In the genomic region with DNA sequence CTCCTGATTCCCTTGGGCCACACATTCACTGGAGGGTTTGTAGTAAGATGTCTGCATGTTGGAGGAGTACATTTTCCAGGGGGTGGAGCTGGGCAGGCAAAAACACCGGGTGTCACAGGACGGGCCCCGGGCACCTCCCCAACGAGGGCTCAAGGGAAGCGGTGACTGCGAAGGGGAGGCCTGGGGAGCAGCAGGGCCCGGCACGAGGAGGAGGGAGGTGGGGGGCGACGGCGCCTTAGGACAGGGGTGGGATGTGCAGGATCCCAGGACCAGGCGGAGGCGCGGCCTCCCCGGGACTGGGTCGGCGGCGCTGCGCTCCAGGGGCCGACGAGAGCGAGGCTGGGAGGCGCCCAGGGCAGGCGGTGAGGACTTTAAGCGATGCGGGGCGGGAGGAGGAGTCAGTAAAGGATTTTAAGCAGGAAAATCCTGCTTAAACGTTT, we compare ENCODE assay signal across 8 cellular contexts. TPM values are rescaled to one million over a fixed set of nuclear protein-coding genes. Genes with fewer than 3 reads are reported as not detected.
DNase-seq lines count a peak whose midpoint lies in the region; ATAC-seq, FAIRE-seq and TF ChIP-seq lines count a peak whose summit lies in the region.

No MANE protein-coding gene starts in this region.

- H3K27ac Mint-ChIP-seq in T-helper 1 cell treated with Interleukin-12 subunit alpha and Interleukin-12 subunit beta and Interleukin-4 antibody, amounts not matched to agents 30 μg/mL and 1 μg/mL, for 36 hours, result peak overlapping the region; percentile 86

- no peak for FAIRE-seq in bronchial epithelial cell (lab: Jason Lieb, UNC)

- H3K36me3 Mint-ChIP-seq in T-helper 1 cell treated with Interleukin-12 subunit alpha and Interleukin-12 subunit beta and Interleukin-4 antibody, amounts not matched to agents 30 μg/mL and 1 μg/mL, for 36 hours (ENCODE audit: low read depth), result peaks cover 30% of the 10 kb centered on the region

- no peak for TF ChIP-seq CTCF in bronchial epithelial cell (IDR thresholded peaks at IDR 0.05; ENCODE audit: insufficient read depth, low read length, severe bottlenecking)

- ATAC-seq in HG03159 (IDR thresholded peaks at IDR 0.05; ENCODE audit: unreplicated experiment), result peak; percentile 23
- no peak for ATAC-seq in HG03469 (IDR thresholded peaks at IDR 0.05; ENCODE audit: unreplicated experiment)

- peak overlapping the region; percentile 73 for H3K27ac ChIP-seq in layer of hippocampus (ENCODE audit: low read depth, low read length)

- peak; percentile 87 for DNase-seq in NCI-H2227 (lab: John Stamatoyannopoulos, UW; ENCODE audit: unreplicated experiment)
- DNase-seq in NCI-H2227 treated with DMSO at 0.1 percent for 48 hours (lab: John Stamatoyannopoulos, UW), result no peak
- DNase-seq in bronchial epithelial cell (ENCODE audit: low read depth), result no peak
- DNase-seq in stimulated activated CD4-positive, alpha-beta T cell treated with anti-CD3 and anti-CD28 coated beads, Interleukin-4, amount 100 ng/mL, for 4 hours, result peak; percentile 19 to 20

- H3K9me3 Mint-ChIP-seq in T-helper 1 cell treated with Interleukin-12 subunit alpha and Interleukin-12 subunit beta and Interleukin-4 antibody, amounts not matched to agents 30 μg/mL and 1 μg/mL, for 36 hours, result peaks cover 39% of the 10 kb centered on the region

- peak overlapping the region; percentile 64 for H3K4me3 ChIP-seq in bronchial epithelial cell (ENCODE audit: low read depth, low read length)

- H3K4me3 Mint-ChIP-seq in T-helper 1 cell treated with Interleukin-12 subunit alpha and Interleukin-12 subunit beta and Interleukin-4 antibody, amounts not matched to agents 30 μg/mL and 1 μg/mL, for 36 hours, result peak overlapping the region; percentile 87

- H3K4me1 Mint-ChIP-seq in T-helper 1 cell treated with Interleukin-12 subunit alpha and Interleukin-12 subunit beta and Interleukin-4 antibody, amounts not matched to agents 30 μg/mL and 1 μg/mL, for 36 hours (ENCODE audit: low read depth), result peaks cover 15% of the 10 kb centered on the region

- H3K27me3 Mint-ChIP-seq in T-helper 1 cell treated with Interleukin-12 subunit alpha and Interleukin-12 subunit beta and Interleukin-4 antibody, amounts not matched to agents 30 μg/mL and 1 μg/mL, for 36 hours (ENCODE audit: low read depth), result no peaks in the 10 kb centered on the region

- H3K36me3 ChIP-seq in bronchial epithelial cell (ENCODE audit: control insufficient read depth, insufficient read depth, low read length), result peaks cover 1% of the 10 kb centered on the region

- H3K27me3 ChIP-seq in bronchial epithelial cell (ENCODE audit: control insufficient read depth, insufficient read depth, low read length) (no peaks in the 10 kb centered on the region), layer of hippocampus (ENCODE audit: control insufficient read depth, insufficient read depth, low read length) (no peaks in the 10 kb centered on the region)

RNA-seq across cellular contexts. Expression of a gene that starts 0.5 kb away (rescaled TPM):
- 17.1 and 22.8 TPM in 2 replicates for total RNA-seq in bronchial epithelial cell

RNA-seq across cellular contexts. Expression of a gene that starts 30.0 kb away (rescaled TPM):
- total RNA-seq in bronchial epithelial cell, result 3.2 and 8.6 TPM in 2 replicates

RNA-seq across cellular contexts. Expression of a gene that starts 56.1 kb away (rescaled TPM):
- 7.2 and 7.9 TPM in 2 replicates for total RNA-seq in bronchial epithelial cell

RNA-seq across cellular contexts. Expression of a gene that starts 58.2 kb away (rescaled TPM):
- not detected in 2 replicates for total RNA-seq in bronchial epithelial cell

Comparison
In these comparisons a context has a peak if more than half of its experiments do, and no peak if none do; other contexts are left out.
1. DNase-seq: peak in NCI-H2227 (single experiment) and stimulated activated CD4-positive, alpha-beta T cell treated with anti-CD3 and anti-CD28 coated beads, Interleukin-4, amount 100 ng/mL, for 4 hours (2 of 2); none in NCI-H2227 treated with DMSO at 0.1 percent for 48 hours (single experiment) and bronchial epithelial cell (single experiment).